1 cellular context compared by ENCODE assay signal in genomic region chr2:191151315-191151698, GRCh38.
TF ChIP-seq lines count a peak whose summit lies in the region.

No MANE protein-coding gene starts in this region.

TF ChIP-seq in HepG2, 621 proteins besides CTCF, POLR2A, EP300 and RAD21 (continued from another document):
- TF ChIP-seq BCL3 (CRISPR knock-in tag; IDR thresholded peaks at IDR 0.05): no peak
- TF ChIP-seq ZNF577 (CRISPR knock-in tag; IDR thresholded peaks at IDR 0.05; ENCODE audit: borderline replicate concordance, low read depth): no peak
- no peak for TF ChIP-seq CEBPG (CRISPR knock-in tag; IDR thresholded peaks at IDR 0.05)
- TF ChIP-seq HNF4G (IDR thresholded peaks at IDR 0.05; ENCODE audit: borderline replicate concordance, low read depth, low read length): no peak
- TF ChIP-seq HNF4G (CRISPR knock-in tag; IDR thresholded peaks at IDR 0.05; ENCODE audit: borderline replicate concordance, low read depth): no peak
- no peak for TF ChIP-seq MTF1 (CRISPR knock-in tag; IDR thresholded peaks at IDR 0.05)
- TF ChIP-seq ZNF33A (CRISPR knock-in tag; IDR thresholded peaks at IDR 0.05; ENCODE audit: borderline replicate concordance): no peak
- TF ChIP-seq REL (CRISPR knock-in tag; conservative IDR thresholded peaks at IDR 0.05): no peak
- TF ChIP-seq CEBPB (IDR thresholded peaks at IDR 0.05; ENCODE audit: borderline replicate concordance, low read depth, low read length): no peak
TF ChIP-seq in HepG2: peak in this region for 0.
